ENCODE assay signal across 9 cellular contexts in genomic region chr3:45055411-45056143, GRCh38. TPM values are rescaled to one million over a fixed set of nuclear protein-coding genes. Genes with fewer than 3 reads are reported as not detected.
DNase-seq lines count a peak whose midpoint lies in the region; ATAC-seq and TF ChIP-seq lines count a peak whose summit lies in the region.
"Had no signal": no experiment of that assay in that cellular context is flagged by ENCODE, and none has a peak within 500 bp of the region (broad histone marks: within the 10 kb centered on the region; RNA-seq: fewer than 3 reads in every experiment).

No MANE protein-coding gene starts in this region.

- no peak for TF ChIP-seq CTCF in mucosa of descending colon (IDR thresholded peaks at IDR 0.05)

- no peak overlapping the region for H3K4me3 ChIP-seq in mucosa of descending colon

- H3K4me1 ChIP-seq in mucosa of descending colon (ENCODE audit: low read depth) = peaks cover 4% of the 10 kb centered on the region

- intact Hi-C loops in mucosa of descending colon (cut with DNase I, micrococcal nuclease) = no loop called here

- DNase-seq in DMS 273 treated with DMSO at 0.1 percent for 48 hours (lab: John Stamatoyannopoulos, UW) = peak; percentile 7
- DNase-seq in HT1080 (ENCODE audit: low read depth) = peak; percentile 82
- DNase-seq in amniotic epithelial cell (ENCODE audit: low read depth) = peak; percentile 80
- DNase-seq in mucosa of descending colon = peak in 1 of 3 donors; percentile 42
- DNase-seq: kidney had no signal

- H3K9me3 ChIP-seq in mucosa of descending colon = no peaks in the 10 kb centered on the region

- ATAC-seq in mucosa of descending colon (peak; percentile 40), GM21619 (IDR thresholded peaks at IDR 0.05; ENCODE audit: unreplicated experiment) (no peak), HG03571 (IDR thresholded peaks at IDR 0.05; ENCODE audit: unreplicated experiment) (no peak), HG02973 (IDR thresholded peaks at IDR 0.05; ENCODE audit: unreplicated experiment) (no peak), HG03159 (IDR thresholded peaks at IDR 0.05; ENCODE audit: unreplicated experiment) (no peak)

- no peaks in the 10 kb centered on the region for H3K36me3 ChIP-seq in mucosa of descending colon (ENCODE audit: low read depth)

RNA-seq across cellular contexts. Expression of gene CLEC3B, which starts 29.5 kb away (rescaled TPM):
- not detected in 2 replicates for total RNA-seq in HT1080 (2014; rRNA removed; shearing (Covaris generic))
- polyA plus RNA-seq in HT1080 (2015; cell fraction: cytosol; rRNA removed) = not detected in 2 replicates
- polyA plus RNA-seq in HT1080 (2015; cell fraction: nucleus; rRNA removed) = 0.62 TPM in 1 of 2 replicates, not detected in the other
- total RNA-seq in mucosa of descending colon = 10 to 100 TPM; 14.7 to 24.0 (median 22.2) TPM

Comparison
In these comparisons a context has a peak if more than half of its experiments do, and no peak if none do; other contexts are left out.
1. RNA of gene CLEC3B, which starts 29.5 kb away (total RNA-seq): 14.7 to 24.0 TPM in mucosa of descending colon; not detected in HT1080; every median in the first group is over 10 times any median in the second.